10 cellular contexts compared by ENCODE assay signal in the genomic region with DNA sequence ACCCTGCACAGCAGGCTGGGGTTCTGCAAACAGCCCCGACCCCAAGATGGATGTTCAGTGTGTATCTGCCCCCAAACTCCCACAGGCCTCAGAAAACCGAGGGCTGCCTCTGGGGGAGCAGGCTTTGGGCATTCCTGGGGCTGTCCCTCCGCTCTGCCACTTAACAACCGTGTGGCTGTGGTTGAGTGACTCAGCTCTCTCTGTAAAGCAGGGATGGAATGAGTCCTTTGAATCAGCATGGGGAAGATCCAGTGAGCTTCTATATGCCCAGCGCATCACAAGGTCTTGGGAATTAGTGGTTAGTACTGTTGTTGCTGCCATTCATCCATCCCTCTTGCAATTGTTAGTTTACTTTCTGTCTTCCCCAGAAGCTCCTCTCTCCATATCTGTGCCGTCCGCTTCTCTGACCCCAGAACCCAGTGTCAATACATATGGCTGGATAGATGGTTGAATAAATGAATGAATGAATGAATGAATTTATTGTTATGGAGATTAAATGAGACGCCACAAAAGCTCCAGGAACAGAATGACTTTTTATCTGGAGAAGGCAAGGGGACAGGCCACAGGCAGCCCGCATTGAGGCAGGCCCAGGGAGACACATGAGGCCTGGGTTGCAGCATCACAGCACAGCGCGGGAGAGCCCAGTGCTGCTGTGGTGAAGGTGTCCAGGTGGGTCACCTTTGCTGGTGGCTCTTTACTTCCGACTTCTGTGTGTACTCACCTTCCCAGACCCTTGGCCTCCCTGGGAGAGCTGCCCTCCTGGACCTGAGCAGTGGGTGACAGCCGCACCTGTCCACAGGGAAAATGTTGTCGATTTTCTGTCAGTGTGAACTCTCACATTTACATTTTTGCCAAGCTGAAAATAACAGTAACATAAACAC.
DNase-seq lines count a peak whose midpoint lies in the region; ATAC-seq and TF ChIP-seq lines count a peak whose summit lies in the region.
"Had no signal": no experiment of that assay in that cellular context is flagged by ENCODE, and none has a peak within 500 bp of the region (broad histone marks: within the 10 kb centered on the region; RNA-seq: fewer than 3 reads in every experiment).

No MANE protein-coding gene starts in this region.

- H3K27ac ChIP-seq in stomach = peak overlapping the region in 3 of 5 donors; percentile 11 to 42 (median 25)
- H3K27ac ChIP-seq: PC-9 had no signal

- TF ChIP-seq CTCF in stomach (IDR thresholded peaks at IDR 0.05) = no peak

- no peaks in the 10 kb centered on the region for H3K36me3 ChIP-seq in stomach

- H3K4me3 ChIP-seq in stomach = no peak overlapping the region
- H3K4me3 ChIP-seq: PC-9 had no signal

- no peaks in the 10 kb centered on the region for H3K9me3 ChIP-seq in stomach

- in situ Hi-C loops in G401 (cut with HindIII; ENCODE audit: low sequenced_read_pairs) = no loop called here

- DNase-seq in activated CD4-positive, alpha-beta T cell treated with anti-CD3 and anti-CD28 coated beads for 48 hours = peak; percentile 48
- no peak for DNase-seq in activated CD4-positive, alpha-beta T cell treated with anti-CD3 and anti-CD28 coated beads, Interleukin-2, amount 10 ng/mL, durations not matched to agents 7 days and 5 days
- DNase-seq in SW480 (ENCODE audit: low spot score) (peak; percentile 92), foreskin melanocyte (peak; percentile 91), stomach (no peak), NCI-H146 (lab: John Stamatoyannopoulos, UW) (no peak), G401 (ENCODE audit: low spot score) (no peak)
- DNase-seq: activated effector memory CD4-positive, alpha-beta T cell treated with Interleukin-2 at 50 U/mL for 16 hours had no signal

- CTCF ChIA-PET in activated CD4-positive, alpha-beta T cell treated with anti-CD3 and anti-CD28 coated beads, Interleukin-2, amount 10 ng/mL, durations not matched to agents 7 days and 5 days (lab: Charles Lee) = interaction anchor here (0.6 to 1.2 kb wide), 4 partner anchors 24 to 50 kb away, joined by 3 to 4 read pairs (median 3); no protein-coding TSS in a partner anchor

- peaks cover 0 to 8% (median 3%) of the 10 kb centered on the region in 4 donors for H3K4me1 ChIP-seq in stomach

- no peaks in the 10 kb centered on the region for H3K27me3 ChIP-seq in stomach

- no peak for TF ChIP-seq POLR2A in stomach (IDR thresholded peaks at IDR 0.05)

- no peak overlapping the region for H3K4me3 Mint-ChIP-seq in activated CD4-positive, alpha-beta T cell treated with anti-CD3 and anti-CD28 coated beads, Interleukin-2, amount 10 ng/mL, durations not matched to agents 7 days and 5 days

- no peaks in the 10 kb centered on the region for H3K36me3 Mint-ChIP-seq in activated CD4-positive, alpha-beta T cell treated with anti-CD3 and anti-CD28 coated beads, Interleukin-2, amount 10 ng/mL, durations not matched to agents 7 days and 5 days (ENCODE audit: low read depth)

- intact Hi-C loops in stomach (cut with DNase I; ENCODE audit: low total_unique reads) = no loop called here

- H3K27me3 Mint-ChIP-seq in activated CD4-positive, alpha-beta T cell treated with anti-CD3 and anti-CD28 coated beads, Interleukin-2, amount 10 ng/mL, durations not matched to agents 7 days and 5 days = no peaks in the 10 kb centered on the region

- ATAC-seq in GM18868 (IDR thresholded peaks at IDR 0.05; ENCODE audit: unreplicated experiment) = no peak

- no peak overlapping the region for H3K27ac Mint-ChIP-seq in activated CD4-positive, alpha-beta T cell treated with anti-CD3 and anti-CD28 coated beads, Interleukin-2, amount 10 ng/mL, durations not matched to agents 7 days and 5 days

- H3K9me3 Mint-ChIP-seq in activated CD4-positive, alpha-beta T cell treated with anti-CD3 and anti-CD28 coated beads, Interleukin-2, amount 10 ng/mL, durations not matched to agents 7 days and 5 days = peaks cover 13% of the 10 kb centered on the region

- peaks cover 11% of the 10 kb centered on the region for H3K4me1 Mint-ChIP-seq in activated CD4-positive, alpha-beta T cell treated with anti-CD3 and anti-CD28 coated beads, Interleukin-2, amount 10 ng/mL, durations not matched to agents 7 days and 5 days

- POLR2A ChIA-PET in activated CD4-positive, alpha-beta T cell treated with anti-CD3 and anti-CD28 coated beads, Interleukin-2, amount 10 ng/mL, durations not matched to agents 7 days and 5 days (lab: Charles Lee) = no interaction called here

- no peak for TF ChIP-seq EP300 in stomach (IDR thresholded peaks at IDR 0.05)

- WGBS in stomach, 5 donors = 77 to 87% (median 84%) methylated on average over 13 to 14 of the region's 14 CpGs

Comparison
In these comparisons a context has a peak if more than half of its experiments do, and no peak if none do; other contexts are left out.
1. DNase-seq: peak in activated CD4-positive, alpha-beta T cell treated with anti-CD3 and anti-CD28 coated beads for 48 hours (single experiment), SW480 (single experiment) and foreskin melanocyte (single experiment); none in activated CD4-positive, alpha-beta T cell treated with anti-CD3 and anti-CD28 coated beads, Interleukin-2, amount 10 ng/mL, durations not matched to agents 7 days and 5 days (single experiment), stomach (single experiment), NCI-H146 (single experiment) and G401 (single experiment).